Comparison of ENCODE assay signal across 1 cellular context in genomic region chr19:55654833-55655647, GRCh38.
TF ChIP-seq lines count a peak whose summit lies in the region.

Gene U2AF2 (plus strand): TSS chr19:55655035. CDS start chr19:55655105, 70 bp downstream.

TF ChIP-seq in K562, 482 proteins besides CTCF, POLR2A, EP300 and RAD21 (continued from another document and continues in another):
- peak; percentile 89 for TF ChIP-seq RREB1 (CRISPR knock-in tag; IDR thresholded peaks at IDR 0.05)
- no peak for TF ChIP-seq ZNF121 (CRISPR knock-in tag; conservative IDR thresholded peaks at IDR 0.05)
- TF ChIP-seq ZNF217 (CRISPR knock-in tag; IDR thresholded peaks at IDR 0.05) = no peak
- TF ChIP-seq SRSF9 (IDR thresholded peaks at IDR 0.05; ENCODE audit: borderline replicate concordance, low read depth, low read length) = no peak
- TF ChIP-seq SMAD2 (IDR thresholded peaks at IDR 0.05; ENCODE audit: low read depth, low read length) = no peak
- TF ChIP-seq PTRF (tag; IDR thresholded peaks at IDR 0.05) = no peak
- TF ChIP-seq THAP12 (CRISPR knock-in tag; IDR thresholded peaks at IDR 0.05) = peak; percentile 66; the same call in 1 of the 2 replicates
- no peak for TF ChIP-seq RBM39 (optimal IDR thresholded peaks at IDR 0.05; ENCODE audit: low read depth, low read length)
- no peak for TF ChIP-seq XRCC3 (IDR thresholded peaks at IDR 0.05)
- peak; percentile 86 for TF ChIP-seq KLF1 (tag; IDR thresholded peaks at IDR 0.05)
- TF ChIP-seq ZBTB33 (CRISPR knock-in tag; IDR thresholded peaks at IDR 0.05) = no peak; the same call in 1 of the 2 replicates
- no peak for TF ChIP-seq ZNF316 (IDR thresholded peaks at IDR 0.05)
- TF ChIP-seq HDAC8 (tag; IDR thresholded peaks at IDR 0.05) = peak; percentile 67; the same call in 1 of the 2 replicates
- TF ChIP-seq E4F1 (CRISPR knock-in tag; IDR thresholded peaks at IDR 0.05; ENCODE audit: borderline replicate concordance) = no peak
- no peak for TF ChIP-seq NFYB (IDR thresholded peaks at IDR 0.05; ENCODE audit: extremely low read depth, insufficient read length)
- no peak for TF ChIP-seq ILF3 (IDR thresholded peaks at IDR 0.05; ENCODE audit: borderline replicate concordance)
- TF ChIP-seq NR2C2 (CRISPR knock-in tag; IDR thresholded peaks at IDR 0.05) = peak; percentile 78
- TF ChIP-seq NR2C2 (tag; IDR thresholded peaks at IDR 0.05) = peak; percentile 77
- TF ChIP-seq MIER1 (IDR thresholded peaks at IDR 0.05; ENCODE audit: low read depth) = no peak
- no peak for TF ChIP-seq ESRRA (IDR thresholded peaks at IDR 0.05; ENCODE audit: borderline replicate concordance, low read depth)
- TF ChIP-seq ZNF174 (CRISPR knock-in tag; IDR thresholded peaks at IDR 0.05) = no peak
- peak; percentile 67; the same call in 1 of the 2 replicates for TF ChIP-seq MBD2 (IDR thresholded peaks at IDR 0.05; ENCODE audit: borderline replicate concordance, low read depth)
- no peak for TF ChIP-seq MAFK (IDR thresholded peaks at IDR 0.05; ENCODE audit: low read length)
- no peak for TF ChIP-seq SP2 (IDR thresholded peaks at IDR 0.05; ENCODE audit: extremely low read depth, low read depth, low read length, poor library complexity, severe bottlenecking)
- TF ChIP-seq WHSC1 (IDR thresholded peaks at IDR 0.05; ENCODE audit: low read length) = no peak
- TF ChIP-seq GATAD2A (IDR thresholded peaks at IDR 0.05) = peak; percentile 84
- TF ChIP-seq EHMT2 (IDR thresholded peaks at IDR 0.05) = no peak
- TF ChIP-seq ZNF592 (IDR thresholded peaks at IDR 0.05) = peak; percentile 85
- no peak for TF ChIP-seq NR0B1 (IDR thresholded peaks at IDR 0.05; ENCODE audit: partially characterized antibody)
- no peak for TF ChIP-seq FOXP4 (CRISPR knock-in tag; IDR thresholded peaks at IDR 0.05; ENCODE audit: borderline replicate concordance)
- no peak for TF ChIP-seq FOXJ2 (tag; IDR thresholded peaks at IDR 0.05)
- TF ChIP-seq BACH1 (tag; IDR thresholded peaks at IDR 0.05) = no peak
- TF ChIP-seq E2F4 (CRISPR knock-in tag; IDR thresholded peaks at IDR 0.05; ENCODE audit: low read depth) = peak; percentile 70; the same call in 1 of the 2 replicates
- no peak for TF ChIP-seq ZNF280A (IDR thresholded peaks at IDR 0.05; ENCODE audit: low read depth, partially characterized antibody)
- peak; percentile 79 for TF ChIP-seq MEIS2 (IDR thresholded peaks at IDR 0.05; ENCODE audit: partially characterized antibody)
- TF ChIP-seq IRF2 (CRISPR knock-in tag; IDR thresholded peaks at IDR 0.05) = peak; percentile 69; the same call in 1 of the 2 replicates
